In the genomic region with DNA sequence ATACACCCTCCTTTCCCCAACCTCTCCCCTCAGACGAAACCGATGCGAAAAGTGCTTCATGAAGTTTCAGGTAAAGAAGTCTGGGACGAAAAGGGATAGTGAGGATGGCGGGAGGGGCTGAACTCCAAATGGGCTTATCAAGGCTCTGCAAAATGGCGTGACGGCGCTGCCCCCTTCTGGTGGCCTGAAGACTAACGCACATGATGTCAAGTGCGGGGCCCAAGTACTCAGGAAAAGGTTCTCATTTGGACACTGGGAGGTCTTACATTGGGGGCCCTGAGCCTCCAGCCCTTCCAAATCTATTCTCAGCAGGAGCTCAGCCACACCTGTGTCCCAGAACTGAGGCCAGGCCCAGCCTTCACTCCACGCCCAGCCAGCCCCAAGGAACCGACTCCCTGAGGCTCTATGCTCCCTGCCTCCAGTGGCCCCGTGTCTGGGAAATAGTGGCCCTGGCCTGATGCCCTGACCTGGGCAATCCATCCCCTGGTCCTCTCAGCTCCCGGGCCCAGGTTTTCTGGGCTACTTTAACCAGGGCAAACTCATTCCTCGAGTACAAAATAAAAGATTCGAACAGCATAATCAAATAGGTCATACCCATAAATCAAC, we compare ENCODE assay signal across 8 cellular contexts.
DNase-seq lines count a peak whose midpoint lies in the region; ATAC-seq, FAIRE-seq and TF ChIP-seq lines count a peak whose summit lies in the region.

No MANE protein-coding gene starts in this region.

- peak; percentile 59 for TF ChIP-seq RAD21 in GM12878 (IDR thresholded peaks at IDR 0.05; ENCODE audit: insufficient read depth, low read depth, low read length)

- intact Hi-C loops in GM12878 (cut with micrococcal nuclease; ENCODE audit: unreplicated experiment) = loop anchor here (1.0 to 5.0 kb wide), 2 partner anchors 116 to 188 kb away; no protein-coding TSS in a partner anchor
- intact Hi-C loops in left lung (cut with DNase I) = no loop called here

- ATAC-seq in GM12878 (peak; percentile 85), left lung (peak; percentile 65), GM18511 (IDR thresholded peaks at IDR 0.05; ENCODE audit: unreplicated experiment) (no peak), GM21737 (IDR thresholded peaks at IDR 0.05; ENCODE audit: unreplicated experiment) (no peak)

- H3K4me3 ChIP-seq in GM12878 = no peak overlapping the region
- no peak overlapping the region for H3K4me3 ChIP-seq in left lung
- no peak overlapping the region for H3K4me3 ChIP-seq in tibial nerve

- H3K79me2 ChIP-seq in GM12878 (ENCODE audit: control insufficient read depth, insufficient read depth, low read length) = no peaks in the 10 kb centered on the region

- RAD21 ChIA-PET in GM12878 (lab: Charles Lee; ENCODE audit: unreplicated experiment) = no interaction called here

- POLR2A ChIA-PET in GM12878 (lab: Charles Lee) = no interaction called here

- 24% methylated on average over 16 of the region's 16 CpGs for WGBS in GM12878 (ENCODE audit: insufficient coverage, insufficient replicate concordance, low lambda C conversion rate, missing lambda C conversion rate)
- 66% methylated on average over 14 to 16 of the region's 16 CpGs for WGBS in tibial nerve, 2 donors

- no peak for TF ChIP-seq EP300 in GM12878 (IDR thresholded peaks at IDR 0.05; ENCODE audit: borderline replicate concordance in 1 of 2, control insufficient read depth in 1 of 2, low read depth in 2 of 2, low read length in 2 of 2)
- TF ChIP-seq EP300 in tibial nerve (IDR thresholded peaks at IDR 0.05) = no peak

- no peak overlapping the region for H3K9ac ChIP-seq in GM12878 (ENCODE audit: control insufficient read depth, insufficient read depth, low read length)

- no peak overlapping the region for H2AFZ ChIP-seq in GM12878 (ENCODE audit: control insufficient read depth, low read depth, low read length)

- H3K27ac ChIP-seq in GM12878 (ENCODE audit: control insufficient read depth, insufficient read depth) = no peak overlapping the region
- H3K27ac ChIP-seq in left lung = no peak overlapping the region
- H3K27ac ChIP-seq in tibial nerve = no peak overlapping the region

- in situ Hi-C loops in GM12878 (cut with MboI) = loop anchor here (10.0 kb wide), 1 partner anchor 399 kb away; no protein-coding TSS in a partner anchor

- peak; percentile 49 to 51 (median 50) for TF ChIP-seq CTCF in GM12878 (IDR thresholded peaks at IDR 0.05 in 2 of 3, conservative IDR thresholded peaks at IDR 0.05 in 1 of 3; ENCODE audit: control insufficient read depth in 2 of 3, extremely low read depth in 1 of 3, insufficient read depth in 1 of 3, low read depth in 3 of 3, low read length in 3 of 3)
- peak; percentile 45 to 55 for TF ChIP-seq CTCF in left lung (IDR thresholded peaks at IDR 0.05)
- TF ChIP-seq CTCF in tibial nerve (IDR thresholded peaks at IDR 0.05) = peak in 4 of 5 experiments; percentile 29 to 58 (median 49)

- no peaks in the 10 kb centered on the region for H3K9me3 ChIP-seq in GM12878 (replicated peaks; ENCODE audit: control insufficient read depth, insufficient read depth, low read length)
- no peaks in the 10 kb centered on the region for H3K9me3 ChIP-seq in left lung
- H3K9me3 ChIP-seq in tibial nerve = no peaks in the 10 kb centered on the region

- CTCF ChIA-PET in GM12878 (lab: Yijun Ruan, JAX) = interaction anchor here (0.7 to 3.8 kb wide), 7 partner anchors 9 to 956 kb away, joined by 3 to 20 read pairs (median 4); no protein-coding TSS in a partner anchor

- TF ChIP-seq POLR2A in GM12878 (IDR thresholded peaks at IDR 0.05; ENCODE audit: low read depth, low read length) (no peak), tibial nerve (IDR thresholded peaks at IDR 0.05) (no peak)

- SMC1A ChIA-PET in GM12878 (lab: Charles Lee; ENCODE audit: uncharacterized antibody, unreplicated experiment) = interaction anchor here (0.6 kb wide), 1 partner anchor 352 kb away, joined by 3 read pairs; no protein-coding TSS in a partner anchor

- no TSS peak for BruUV-seq in GM12878 (replicated peaks; lab: Mats Ljungman, UMichigan)

- H3K27me3 ChIP-seq in GM12878 (replicated peaks in 1 of 2; ENCODE audit: control insufficient read depth in 2 of 2, insufficient read depth in 2 of 2, low read length in 1 of 2) (no peaks in the 10 kb centered on the region; a peak in 2 of 4 replicates), left lung (peaks cover 0 to 13% of the 10 kb centered on the region in 2 donors), tibial nerve (no peaks in the 10 kb centered on the region)

- no peak for FAIRE-seq in GM12878 (lab: Jason Lieb, UNC)

- H3K4me2 ChIP-seq in GM12878 (ENCODE audit: control insufficient read depth, insufficient read depth) = no peak overlapping the region

- no peaks in the 10 kb centered on the region for H3K4me1 ChIP-seq in GM12878 (ENCODE audit: control insufficient read depth, insufficient read depth, low read length)
- H3K4me1 ChIP-seq in left lung = no peaks in the 10 kb centered on the region
- no peaks in the 10 kb centered on the region for H3K4me1 ChIP-seq in tibial nerve

- no peaks in the 10 kb centered on the region for H4K20me1 ChIP-seq in GM12878 (ENCODE audit: control insufficient read depth, insufficient read depth)

- H3K36me3 ChIP-seq in GM12878 (ENCODE audit: control insufficient read depth in 2 of 2, insufficient read depth in 2 of 2, low read length in 1 of 2) (no peaks in the 10 kb centered on the region), left lung (no peaks in the 10 kb centered on the region), tibial nerve (no peaks in the 10 kb centered on the region)

- peak; percentile 66 for DNase-seq in activated effector memory CD4-positive, alpha-beta T cell treated with anti-CD3 and anti-CD28 coated beads, Interleukin-2, amount 50 U/mL, for 16 hours
- no peak for DNase-seq in activated effector memory CD4-positive, alpha-beta T cell treated with Interleukin-2 at 50 U/mL for 16 hours
- DNase-seq in NCI-H226 = peak; percentile 19
- DNase-seq in GM12878 (ENCODE audit: low read depth, low spot score) = no peak
- no peak for DNase-seq in left lung
- DNase-seq in tibial nerve (ENCODE audit: low spot score in 2 of 2) = no peak

TF ChIP-seq in GM12878, 131 proteins besides CTCF, POLR2A, EP300 and RAD21:
- TF ChIP-seq KAT2A (conservative IDR thresholded peaks at IDR 0.05; ENCODE audit: control insufficient read depth, low read depth, low read length) (no peak), ZNF24 (IDR thresholded peaks at IDR 0.05) (no peak), LARP7 (IDR thresholded peaks at IDR 0.05) (no peak), SMC3 (IDR thresholded peaks at IDR 0.05; ENCODE audit: borderline replicate concordance, low read length) (peak; percentile 43; the same call in 1 of the 2 replicates), MTA3 (IDR thresholded peaks at IDR 0.05; ENCODE audit: borderline replicate concordance, low read length) (no peak), GABPA (IDR thresholded peaks at IDR 0.05; ENCODE audit: low read depth) (no peak), YY1 (IDR thresholded peaks at IDR 0.05; ENCODE audit: low read depth, low read length) (peak; percentile 56; the same call in 1 of the 2 replicates)
- TF ChIP-seq, protein P1, sequence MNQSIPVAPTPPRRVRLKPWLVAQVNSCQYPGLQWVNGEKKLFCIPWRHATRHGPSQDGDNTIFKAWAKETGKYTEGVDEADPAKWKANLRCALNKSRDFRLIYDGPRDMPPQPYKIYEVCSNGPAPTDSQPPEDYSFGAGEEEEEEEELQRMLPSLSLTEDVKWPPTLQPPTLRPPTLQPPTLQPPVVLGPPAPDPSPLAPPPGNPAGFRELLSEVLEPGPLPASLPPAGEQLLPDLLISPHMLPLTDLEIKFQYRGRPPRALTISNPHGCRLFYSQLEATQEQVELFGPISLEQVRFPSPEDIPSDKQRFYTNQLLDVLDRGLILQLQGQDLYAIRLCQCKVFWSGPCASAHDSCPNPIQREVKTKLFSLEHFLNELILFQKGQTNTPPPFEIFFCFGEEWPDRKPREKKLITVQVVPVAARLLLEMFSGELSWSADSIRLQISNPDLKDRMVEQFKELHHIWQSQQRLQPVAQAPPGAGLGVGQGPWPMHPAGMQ (IDR thresholded peaks at IDR 0.05; ENCODE audit: borderline replicate concordance) = no peak

Comparison
In these comparisons a context has a peak if more than half of its experiments do, and no peak if none do; other contexts are left out.
1. DNase-seq: peak in activated effector memory CD4-positive, alpha-beta T cell treated with anti-CD3 and anti-CD28 coated beads, Interleukin-2, amount 50 U/mL, for 16 hours (single experiment) and NCI-H226 (single experiment); none in activated effector memory CD4-positive, alpha-beta T cell treated with Interleukin-2 at 50 U/mL for 16 hours (single experiment), GM12878 (single experiment), left lung (0 of 2) and tibial nerve (0 of 2).
2. ATAC-seq: peak in GM12878 (single experiment) and left lung (single experiment); none in GM18511 (single experiment) and GM21737 (single experiment).
3. Peak in every context shown above with its lines, with median percentiles within 50 percentile points of each other: CTCF ChIP-seq.